35 cellular contexts compared by ENCODE assay signal in the genomic region with DNA sequence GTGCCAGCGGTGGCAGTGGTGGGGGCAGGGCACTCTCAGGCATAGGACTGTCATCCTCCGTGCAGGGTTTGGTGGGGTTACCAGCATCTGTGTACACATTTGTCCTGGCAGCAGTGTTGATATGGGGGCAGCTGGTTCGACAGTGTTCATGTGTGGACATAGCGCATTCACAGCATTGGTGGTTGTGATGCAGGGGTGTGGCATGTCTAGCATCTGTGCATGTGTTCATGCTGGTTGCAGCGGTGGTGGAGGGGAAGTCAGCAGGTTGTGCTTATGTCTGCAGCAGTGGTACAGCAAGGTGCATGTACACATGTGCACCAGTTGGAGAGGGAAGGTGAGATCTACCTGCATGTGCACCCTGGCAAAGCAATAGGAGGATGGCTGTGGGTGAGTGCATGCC.
"Had no signal": no experiment of that assay in that cellular context is flagged by ENCODE, and none has a peak within 500 bp of the region (broad histone marks: within the 10 kb centered on the region; RNA-seq: fewer than 3 reads in every experiment).

No MANE protein-coding gene starts in this region.

- H3K36me3 ChIP-seq: MG63 had no signal

- H3K27ac ChIP-seq: KMS-11 had no signal

- H3K9ac ChIP-seq: KMS-11 had no signal

- H3K9me3 ChIP-seq: MG63 had no signal

- H3K27me3 ChIP-seq: MG63 had no signal

- DNase-seq: Karpas-422, Kasumi-1, KG1, MG63, MM.1S, MV-4-11, NCI-H1048, NCI-H1092, NCI-H1092 treated with DMSO at 0.1 percent for 48 hours, NCI-H1105, NCI-H1105 treated with DMSO at 0.1 percent for 48 hours, NCI-H1417, NCI-H1417 treated with DMSO at 0.1 percent for 48 hours, NCI-H1436, NCI-H1436 treated with DMSO at 0.1 percent for 48 hours, NCI-H146, NCI-H1694, NCI-H1694 treated with DMSO at 0.1 percent for 48 hours, NCI-H187, NCI-H187 treated with DMSO at 0.1 percent for 48 hours, NCI-H1930, NCI-H2029, NCI-H2029 treated with DMSO at 0.1 percent for 48 hours, NCI-H2081, NCI-H2081 treated with DMSO at 0.1 percent for 48 hours, NCI-H2107, NCI-H2171, NCI-H2171 treated with DMSO at 0.1 percent for 48 hours, NCI-H2227 treated with DMSO at 0.1 percent for 48 hours, NCI-H226, NCI-H345, NCI-H446, NCI-H446 treated with DMSO at 0.1 percent for 48 hours, NCI-H510A had no signal

- H3K4me3 ChIP-seq: MG63 had no signal
